ENCODE assay signal across 9 cellular contexts in the genomic region with DNA sequence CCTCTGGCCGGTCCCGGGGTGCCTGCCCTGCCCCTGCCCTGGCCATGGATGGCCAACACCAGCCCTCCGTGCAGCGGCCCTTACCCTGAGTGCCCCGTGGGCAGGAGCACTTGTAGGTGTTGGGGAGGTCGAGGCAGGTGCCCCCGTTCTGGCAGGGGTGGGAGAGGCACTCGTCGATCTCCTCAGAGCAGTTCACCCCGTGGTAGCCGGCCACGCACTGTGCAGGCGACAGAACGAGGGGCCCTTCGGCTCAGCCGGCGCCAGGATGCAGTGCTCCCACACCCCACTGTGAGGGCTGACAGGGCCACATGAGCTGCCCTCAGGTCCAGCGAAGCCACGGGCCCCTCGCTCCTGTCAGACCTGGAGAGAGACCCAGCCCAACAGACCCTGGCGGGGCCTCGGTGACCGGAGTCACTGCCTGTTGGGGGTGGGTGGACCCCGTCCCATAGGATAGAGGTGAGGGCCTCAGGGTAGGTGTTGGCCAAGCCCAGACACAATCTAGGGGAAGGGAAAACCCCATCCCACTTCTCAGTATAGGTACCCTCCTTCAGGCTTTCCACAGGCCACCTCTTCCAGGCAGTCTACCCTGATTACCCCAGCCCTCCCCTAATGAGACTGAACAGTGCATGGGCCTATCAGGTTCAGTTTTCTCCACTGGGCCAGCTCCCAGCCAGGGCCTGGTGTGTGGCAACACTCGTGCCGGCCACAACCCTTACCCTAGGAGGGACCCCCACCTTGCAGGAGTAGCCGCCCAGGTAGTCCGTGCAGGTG.
"Had no signal": no experiment of that assay in that cellular context is flagged by ENCODE, and none has a peak within 500 bp of the region (broad histone marks: within the 10 kb centered on the region; RNA-seq: fewer than 3 reads in every experiment).

No MANE protein-coding gene starts in this region.

- FAIRE-seq: H54, HTR-8/SVneo had no signal

- H3K9ac ChIP-seq: GM23248 had no signal

- H3K9me3 Mint-ChIP-seq: HFFc6, IgD-negative memory B cell had no signal

- H3K4me3 ChIP-seq: GM23248, HAP-1 had no signal

- H3K36me3 Mint-ChIP-seq: IgD-negative memory B cell had no signal

- H3K4me1 Mint-ChIP-seq: IgD-negative memory B cell had no signal

- ATAC-seq: HCT116 had no signal

- H3K9me3 ChIP-seq: HAP-1 had no signal

- H3K27me3 Mint-ChIP-seq: IgD-negative memory B cell had no signal

- H3K27ac ChIP-seq: GM23248 had no signal

- H3K4me1 ChIP-seq: HAP-1 had no signal

- H2AFZ ChIP-seq: GM23248 had no signal

- H3K27ac Mint-ChIP-seq: HFFc6, IgD-negative memory B cell had no signal

- DNase-seq: GM23248, GOT3, HFFc6, KG1 had no signal

- H3K4me3 Mint-ChIP-seq: HFFc6, IgD-negative memory B cell had no signal
